10 cellular contexts compared by ENCODE assay signal in the genomic region with DNA sequence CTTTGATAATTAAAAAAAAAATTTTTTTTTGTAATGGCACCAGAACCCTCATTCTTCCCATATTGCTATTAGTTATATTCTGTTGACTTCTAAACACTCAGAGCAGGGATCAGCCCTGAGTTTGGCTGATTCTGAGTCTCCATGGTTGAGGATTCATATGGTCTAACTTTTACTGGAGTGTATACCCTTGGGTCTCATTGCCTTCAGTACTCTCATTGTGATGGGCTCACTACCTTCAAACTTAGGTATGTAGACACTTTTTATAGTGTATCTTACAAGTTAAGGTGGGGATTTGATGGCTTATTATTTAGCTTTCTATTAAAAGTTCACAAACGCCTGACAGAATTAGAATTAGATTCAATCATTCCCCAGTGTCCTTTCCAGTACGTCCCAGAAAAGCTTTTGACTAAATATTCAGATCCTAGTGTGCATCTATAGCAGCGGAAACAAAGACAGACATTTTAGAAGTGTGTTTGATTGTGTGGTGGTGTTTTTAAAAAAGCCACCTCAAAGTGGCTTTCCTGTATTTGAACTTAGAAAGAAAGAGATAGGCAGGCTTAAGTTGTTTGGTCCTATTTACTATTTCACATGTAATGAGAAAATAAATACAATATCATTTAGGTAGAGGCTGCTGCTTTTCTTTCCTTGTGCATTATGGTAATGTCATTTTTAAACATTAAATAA. TPM values are rescaled to one million over a fixed set of nuclear protein-coding genes. Genes with fewer than 3 reads are reported as not detected.
DNase-seq lines count a peak whose midpoint lies in the region; ATAC-seq and TF ChIP-seq lines count a peak whose summit lies in the region.
"Had no signal": no experiment of that assay in that cellular context is flagged by ENCODE, and none has a peak within 500 bp of the region (broad histone marks: within the 10 kb centered on the region; RNA-seq: fewer than 3 reads in every experiment).

No MANE protein-coding gene starts in this region.

- H3K36me3 ChIP-seq in brain microvascular endothelial cell (replicated peaks) (no peaks in the 10 kb centered on the region), tibial nerve (no peaks in the 10 kb centered on the region)
- H3K36me3 ChIP-seq: BE2C had no signal

- H3K4me1 Mint-ChIP-seq in activated T-cell treated with anti-CD3 and anti-CD28 coated beads, Interleukin-2, amount 50 U/mL, for 72 hours (ENCODE audit: low read depth) = peaks cover 51% of the 10 kb centered on the region
- H3K4me1 Mint-ChIP-seq in glutamatergic neuron (ENCODE audit: low read depth, unreplicated experiment) = peaks cover 21% of the 10 kb centered on the region

- H3K27me3 ChIP-seq in brain microvascular endothelial cell (replicated peaks) (no peaks in the 10 kb centered on the region), tibial nerve (no peaks in the 10 kb centered on the region)
- H3K27me3 ChIP-seq: BE2C had no signal

- no peaks in the 10 kb centered on the region for H3K9me3 Mint-ChIP-seq in activated T-cell treated with anti-CD3 and anti-CD28 coated beads, Interleukin-2, amount 50 U/mL, for 72 hours
- H3K9me3 Mint-ChIP-seq in glutamatergic neuron (ENCODE audit: unreplicated experiment) = no peaks in the 10 kb centered on the region
- H3K9me3 Mint-ChIP-seq: IgD-negative memory B cell had no signal

- no peak for DNase-seq in activated T-cell treated with anti-CD3 and anti-CD28 coated beads, Interleukin-2, amount 50 U/mL, for 72 hours
- DNase-seq in activated T-cell treated with anti-CD3 and anti-CD28 coated beads for 4 hours = no peak
- no peak for DNase-seq in brain microvascular endothelial cell
- peak; percentile 37 for DNase-seq in midbrain (lab: John Stamatoyannopoulos, UW)
- no peak for DNase-seq in tibial nerve (ENCODE audit: low spot score in 2 of 2)
- DNase-seq in effector CD4-positive, alpha-beta T cell = no peak
- no peak for DNase-seq in NCI-H2081 treated with DMSO at 0.1 percent for 48 hours (lab: John Stamatoyannopoulos, UW)
- DNase-seq in glutamatergic neuron = no peak
- DNase-seq: BE2C had no signal

- peak; percentile 21 to 29 for ATAC-seq in activated T-cell treated with anti-CD3 and anti-CD28 coated beads, Interleukin-2, amount 50 U/mL, for 72 hours (replicated peaks in 1 of 2)

- WGBS in tibial nerve, 2 donors = 43 to 46% methylated on average over 3 of the region's 3 CpGs

- H3K4me1 ChIP-seq in tibial nerve = peaks cover 0 to 31% (median 12%) of the 10 kb centered on the region in 4 donors
- H3K4me1 ChIP-seq: BE2C had no signal

- H3K9me3 ChIP-seq in tibial nerve = no peaks in the 10 kb centered on the region
- H3K9me3 ChIP-seq: BE2C had no signal

- H3K4me3 Mint-ChIP-seq in activated T-cell treated with anti-CD3 and anti-CD28 coated beads, Interleukin-2, amount 50 U/mL, for 72 hours = peak overlapping the region; percentile 93
- no peak overlapping the region for H3K4me3 Mint-ChIP-seq in glutamatergic neuron (ENCODE audit: unreplicated experiment)

- H3K27ac ChIP-seq in brain microvascular endothelial cell (peak overlapping the region; percentile 78), tibial nerve (peak overlapping the region; percentile 49 to 90 (median 84))

- no peak for TF ChIP-seq POLR2A in tibial nerve (IDR thresholded peaks at IDR 0.05)

- peaks cover 7 to 9% of the 10 kb centered on the region in 2 donors for H3K36me3 Mint-ChIP-seq in activated T-cell treated with anti-CD3 and anti-CD28 coated beads, Interleukin-2, amount 50 U/mL, for 72 hours (ENCODE audit: insufficient read depth in 2 of 2)
- no peaks in the 10 kb centered on the region for H3K36me3 Mint-ChIP-seq in glutamatergic neuron (ENCODE audit: unreplicated experiment)
- H3K36me3 Mint-ChIP-seq: IgD-negative memory B cell had no signal

- in situ Hi-C loops in brain microvascular endothelial cell (cut with HindIII; ENCODE audit: low pct_ligation_motif_present, low sequenced_read_pairs) = no loop called here

- H3K4me3 ChIP-seq in brain microvascular endothelial cell (ENCODE audit: low read depth, low read length) = peak overlapping the region; percentile 63
- peak overlapping the region in 3 of 4 donors; percentile 9 to 45 (median 35) for H3K4me3 ChIP-seq in tibial nerve

- no peak for TF ChIP-seq EP300 in tibial nerve (IDR thresholded peaks at IDR 0.05)

- H3K27ac Mint-ChIP-seq in activated T-cell treated with anti-CD3 and anti-CD28 coated beads, Interleukin-2, amount 50 U/mL, for 72 hours = peak overlapping the region; percentile 98
- H3K27ac Mint-ChIP-seq in glutamatergic neuron (ENCODE audit: unreplicated experiment) = no peak overlapping the region

- no peaks in the 10 kb centered on the region for H3K27me3 Mint-ChIP-seq in activated T-cell treated with anti-CD3 and anti-CD28 coated beads, Interleukin-2, amount 50 U/mL, for 72 hours (ENCODE audit: low read depth)
- H3K27me3 Mint-ChIP-seq in glutamatergic neuron (ENCODE audit: unreplicated experiment) = peaks cover 7% of the 10 kb centered on the region
- H3K27me3 Mint-ChIP-seq: IgD-negative memory B cell had no signal

- TF ChIP-seq CTCF in brain microvascular endothelial cell (IDR thresholded peaks at IDR 0.05; ENCODE audit: low read depth, low read length, missing control alignments) (no peak), tibial nerve (IDR thresholded peaks at IDR 0.05) (no peak), glutamatergic neuron (IDR thresholded peaks at IDR 0.05; ENCODE audit: partially characterized antibody, unreplicated experiment) (no peak)

RNA-seq across cellular contexts. Expression of a gene that starts 1.4 kb away (rescaled TPM):
- 100 to 1,000 TPM; 169 to 292 TPM for total RNA-seq in activated T-cell treated with anti-CD3 and anti-CD28 coated beads, Interleukin-2, amount 50 U/mL, for 72 hours
- 100 to 1,000 TPM; 214 to 296 (median 244) TPM for total RNA-seq in tibial nerve
- 657 TPM for total RNA-seq in glutamatergic neuron (ENCODE audit: unreplicated experiment)
